ENCODE assay signal across 14 cellular contexts in the genomic region with DNA sequence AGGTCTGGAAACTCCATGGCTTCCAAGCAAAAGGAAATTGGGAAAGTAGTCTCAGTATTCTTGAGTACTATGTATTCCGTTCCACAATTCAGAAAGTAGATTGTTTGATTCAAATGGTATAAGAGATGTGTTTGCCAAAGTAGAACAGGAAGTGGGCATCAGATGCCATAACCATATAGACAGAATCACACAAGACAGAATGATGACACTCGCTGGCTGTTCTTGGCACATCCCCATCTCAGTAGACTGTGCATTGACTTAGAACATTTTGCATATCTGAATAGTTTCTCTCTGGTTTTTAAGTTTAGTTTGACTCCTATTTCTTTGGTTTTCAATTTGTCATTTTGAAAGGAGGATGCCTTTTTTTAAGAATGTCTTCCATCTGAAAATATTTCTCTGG.
DNase-seq lines count a peak whose midpoint lies in the region; ATAC-seq and TF ChIP-seq lines count a peak whose summit lies in the region.
"Had no signal": no experiment of that assay in that cellular context is flagged by ENCODE, and none has a peak within 500 bp of the region (broad histone marks: within the 10 kb centered on the region; RNA-seq: fewer than 3 reads in every experiment).

No MANE protein-coding gene starts in this region.

- H3K4me3 ChIP-seq in GM23338, result no peak overlapping the region
- H3K4me3 ChIP-seq in skeletal muscle satellite cell (ENCODE audit: low read length), result peak overlapping the region; percentile 26
- no peak overlapping the region for H3K4me3 ChIP-seq in mucosa of descending colon
- H3K4me3 ChIP-seq: cardiac muscle cell had no signal

- H3K27me3 Mint-ChIP-seq in GM23338 (ENCODE audit: insufficient read depth, low read depth, poor library complexity), result no peaks in the 10 kb centered on the region
- no peaks in the 10 kb centered on the region for H3K27me3 Mint-ChIP-seq in T-helper 1 cell treated with Interleukin-12 subunit alpha and Interleukin-12 subunit beta and Interleukin-4 antibody, amounts not matched to agents 30 μg/mL and 1 μg/mL, for 36 hours (ENCODE audit: low read depth)
- H3K27me3 Mint-ChIP-seq in central memory CD8-positive, alpha-beta T cell, result no peaks in the 10 kb centered on the region
- H3K27me3 Mint-ChIP-seq: CD4-positive, alpha-beta memory T cell had no signal

- no peaks in the 10 kb centered on the region for H3K9me3 Mint-ChIP-seq in GM23338
- no peaks in the 10 kb centered on the region for H3K9me3 Mint-ChIP-seq in T-helper 1 cell treated with Interleukin-12 subunit alpha and Interleukin-12 subunit beta and Interleukin-4 antibody, amounts not matched to agents 30 μg/mL and 1 μg/mL, for 36 hours
- no peaks in the 10 kb centered on the region for H3K9me3 Mint-ChIP-seq in central memory CD8-positive, alpha-beta T cell

- DNase-seq in GM23338 (ENCODE audit: low spot score) (no peak), mucosa of descending colon (no peak), superior temporal gyrus (ENCODE audit: extremely low spot score) (no peak), HCEC 1CT (no peak)
- no peak for DNase-seq in central memory CD8-positive, alpha-beta T cell (ENCODE audit: low spot score in 2 of 2)
- DNase-seq: activated CD8-positive, alpha-beta memory T cell treated with anti-CD3 and anti-CD28 coated beads, Interleukin-2, amount 50 U/mL, for 4 hours; kidney; NCI-H1930; stimulated activated CD4-positive, alpha-beta T cell treated with anti-CD3 and anti-CD28 coated beads, Interleukin-12 subunit alpha, Interleukin-12 subunit beta, amount 100 ng/mL, for 4 hours had no signal

- TF ChIP-seq CTCF in GM23338 (conservative IDR thresholded peaks at IDR 0.05; ENCODE audit: low read depth in 2 of 2), result no peak
- TF ChIP-seq CTCF in mucosa of descending colon (IDR thresholded peaks at IDR 0.05), result no peak

- peaks cover 21% of the 10 kb centered on the region; the same call in 2 of the 3 replicates for H3K36me3 Mint-ChIP-seq in GM23338 (ENCODE audit: low read depth)
- peaks cover 26% of the 10 kb centered on the region for H3K36me3 Mint-ChIP-seq in T-helper 1 cell treated with Interleukin-12 subunit alpha and Interleukin-12 subunit beta and Interleukin-4 antibody, amounts not matched to agents 30 μg/mL and 1 μg/mL, for 36 hours (ENCODE audit: low read depth)
- peaks cover 15% of the 10 kb centered on the region for H3K36me3 Mint-ChIP-seq in central memory CD8-positive, alpha-beta T cell (ENCODE audit: insufficient read depth)

- H3K4me3 Mint-ChIP-seq in GM23338, result no peak overlapping the region
- H3K4me3 Mint-ChIP-seq in T-helper 1 cell treated with Interleukin-12 subunit alpha and Interleukin-12 subunit beta and Interleukin-4 antibody, amounts not matched to agents 30 μg/mL and 1 μg/mL, for 36 hours, result no peak overlapping the region
- H3K4me3 Mint-ChIP-seq in central memory CD8-positive, alpha-beta T cell, result no peak overlapping the region
- H3K4me3 Mint-ChIP-seq: CD4-positive, alpha-beta memory T cell had no signal

- H3K79me2 ChIP-seq in GM23338 (replicated peaks; ENCODE audit: insufficient read depth), result no peaks in the 10 kb centered on the region

- H3K4me1 ChIP-seq in GM23338 (ENCODE audit: insufficient read depth) (peaks cover 10% of the 10 kb centered on the region), skeletal muscle satellite cell (ENCODE audit: control insufficient read depth, insufficient read depth, low read length) (peaks cover 63% of the 10 kb centered on the region), mucosa of descending colon (ENCODE audit: low read depth) (no peaks in the 10 kb centered on the region)

- no peaks in the 10 kb centered on the region; the same call in 1 of the 2 replicates for H4K20me1 ChIP-seq in GM23338 (replicated peaks; ENCODE audit: insufficient read depth)

- H2AFZ ChIP-seq in GM23338, result no peak overlapping the region

- no peaks in the 10 kb centered on the region for H3F3A ChIP-seq in GM23338 (replicated peaks; ENCODE audit: low read depth)

- H3K36me3 ChIP-seq in GM23338 (ENCODE audit: insufficient read depth) (no peaks in the 10 kb centered on the region), skeletal muscle satellite cell (ENCODE audit: insufficient read depth, low read length) (peaks cover 12% of the 10 kb centered on the region), mucosa of descending colon (ENCODE audit: low read depth) (no peaks in the 10 kb centered on the region)

- ATAC-seq in GM23338, result no peak
- peak; percentile 82 for ATAC-seq in central memory CD8-positive, alpha-beta T cell (replicated peaks; ENCODE audit: extremely low read depth, poor library complexity, severe bottlenecking)
- ATAC-seq in mucosa of descending colon, result no peak
- no peak for ATAC-seq in GM19035 (IDR thresholded peaks at IDR 0.05; ENCODE audit: unreplicated experiment)

- no peak overlapping the region; the same call in 1 of the 2 replicates for H3K27ac Mint-ChIP-seq in GM23338
- H3K27ac Mint-ChIP-seq in T-helper 1 cell treated with Interleukin-12 subunit alpha and Interleukin-12 subunit beta and Interleukin-4 antibody, amounts not matched to agents 30 μg/mL and 1 μg/mL, for 36 hours, result peak overlapping the region; percentile 63
- no peak overlapping the region for H3K27ac Mint-ChIP-seq in central memory CD8-positive, alpha-beta T cell (ENCODE audit: low read depth)

- H3K27me3 ChIP-seq in GM23338 (ENCODE audit: insufficient read depth) (no peaks in the 10 kb centered on the region), skeletal muscle satellite cell (ENCODE audit: control insufficient read depth, insufficient read depth, low read length) (no peaks in the 10 kb centered on the region)
- H3K27me3 ChIP-seq: cardiac muscle cell had no signal

- H3K9me3 ChIP-seq in skeletal muscle satellite cell (replicated peaks; ENCODE audit: low read length), result no peaks in the 10 kb centered on the region
- H3K9me3 ChIP-seq in mucosa of descending colon, result no peaks in the 10 kb centered on the region

- intact Hi-C loops in mucosa of descending colon (cut with DNase I, micrococcal nuclease), result no loop called here

- no peak overlapping the region for H3K4me2 ChIP-seq in GM23338
- peak overlapping the region; percentile 69 for H3K4me2 ChIP-seq in skeletal muscle satellite cell (ENCODE audit: low read length)

- H3K4me1 Mint-ChIP-seq in GM23338, result peaks cover 5% of the 10 kb centered on the region
- H3K4me1 Mint-ChIP-seq in T-helper 1 cell treated with Interleukin-12 subunit alpha and Interleukin-12 subunit beta and Interleukin-4 antibody, amounts not matched to agents 30 μg/mL and 1 μg/mL, for 36 hours (ENCODE audit: low read depth), result peaks cover 22% of the 10 kb centered on the region
- peaks cover 9% of the 10 kb centered on the region for H3K4me1 Mint-ChIP-seq in central memory CD8-positive, alpha-beta T cell

- no peaks in the 10 kb centered on the region for H3K9me2 ChIP-seq in GM23338 (ENCODE audit: insufficient read depth)

- H3K9ac ChIP-seq in skeletal muscle satellite cell (ENCODE audit: low read depth, low read length), result peak overlapping the region; percentile 79

- H3K27ac ChIP-seq in GM23338 (ENCODE audit: low read depth), result peak overlapping the region; percentile 34; the same call in 1 of the 2 replicates
- H3K27ac ChIP-seq: cardiac muscle cell had no signal

TF ChIP-seq in GM23338, 12 proteins besides CTCF, POLR2A, EP300 and RAD21:
- TF ChIP-seq JUNB (IDR thresholded peaks at IDR 0.05; ENCODE audit: unreplicated experiment) (no peak), EZH2 (IDR thresholded peaks at IDR 0.05; ENCODE audit: low read depth, unreplicated experiment) (no peak), NANOG (IDR thresholded peaks at IDR 0.05; ENCODE audit: borderline replicate concordance) (no peak), STAT1 (IDR thresholded peaks at IDR 0.05; ENCODE audit: unreplicated experiment) (no peak), CREB1 (CRISPR knock-in tag; IDR thresholded peaks at IDR 0.05; ENCODE audit: low read depth) (no peak)
- TF ChIP-seq, protein P1, sequence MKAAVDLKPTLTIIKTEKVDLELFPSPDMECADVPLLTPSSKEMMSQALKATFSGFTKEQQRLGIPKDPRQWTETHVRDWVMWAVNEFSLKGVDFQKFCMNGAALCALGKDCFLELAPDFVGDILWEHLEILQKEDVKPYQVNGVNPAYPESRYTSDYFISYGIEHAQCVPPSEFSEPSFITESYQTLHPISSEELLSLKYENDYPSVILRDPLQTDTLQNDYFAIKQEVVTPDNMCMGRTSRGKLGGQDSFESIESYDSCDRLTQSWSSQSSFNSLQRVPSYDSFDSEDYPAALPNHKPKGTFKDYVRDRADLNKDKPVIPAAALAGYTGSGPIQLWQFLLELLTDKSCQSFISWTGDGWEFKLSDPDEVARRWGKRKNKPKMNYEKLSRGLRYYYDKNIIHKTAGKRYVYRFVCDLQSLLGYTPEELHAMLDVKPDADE (IDR thresholded peaks at IDR 0.05), result no peak
